ENCODE assay signal across 21 cellular contexts in the genomic region with DNA sequence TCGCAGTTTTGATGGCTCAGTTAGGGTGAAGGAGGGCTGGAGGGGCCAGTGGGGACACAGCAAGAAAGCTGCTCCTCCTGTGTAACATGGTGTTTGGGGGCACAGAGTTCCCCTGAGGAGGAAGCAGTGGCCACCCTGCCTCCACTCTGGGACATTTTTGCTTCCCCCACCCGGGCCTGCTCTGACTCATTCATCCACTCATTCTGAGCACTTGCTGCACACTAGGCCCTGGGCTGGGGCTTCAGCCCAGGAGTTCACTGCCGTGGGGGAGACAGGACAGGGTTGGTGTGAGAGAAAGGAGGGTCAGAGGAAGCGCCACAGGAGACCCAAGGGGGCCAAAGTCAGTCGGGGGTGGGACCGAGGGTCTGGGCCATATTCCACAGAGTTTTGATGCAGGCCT. TPM values are rescaled to one million over a fixed set of nuclear protein-coding genes. Genes with fewer than 3 reads are reported as not detected.
DNase-seq lines count a peak whose midpoint lies in the region; ATAC-seq, FAIRE-seq and TF ChIP-seq lines count a peak whose summit lies in the region.
"Had no signal": no experiment of that assay in that cellular context is flagged by ENCODE, and none has a peak within 500 bp of the region (broad histone marks: within the 10 kb centered on the region; RNA-seq: fewer than 3 reads in every experiment).

No MANE protein-coding gene starts in this region.

- H3K9ac ChIP-seq in OCI-LY3 (ENCODE audit: low read length): no peak overlapping the region

- H3K4me3 ChIP-seq in OCI-LY3 (ENCODE audit: low read length) (no peak overlapping the region), foreskin fibroblast (ENCODE audit: low read depth in 1 of 2, low read length in 2 of 2) (no peak overlapping the region)
- H3K4me3 ChIP-seq: A549, breast epithelium, stomach had no signal

- 0 out of 2 replicates have a peak overlapping the region, but pooled peaks have one; percentile 9 for H3K4me2 ChIP-seq in OCI-LY3 (ENCODE audit: low read length)
- H3K4me2 ChIP-seq: A549 had no signal

- POLR2A ChIA-PET in activated CD8-positive, alpha-beta T cell treated with anti-CD3 and anti-CD28 coated beads for 36 hours (lab: Charles Lee): no interaction called here
- POLR2A ChIA-PET in activated CD8-positive, alpha-beta T cell treated with anti-CD3 and anti-CD28 coated beads, Interleukin-2, amount 10 ng/mL, durations not matched to agents 7 days and 5 days (lab: Charles Lee): no interaction called here

- H3K9me3 ChIP-seq in OCI-LY3 (ENCODE audit: insufficient read depth, low read length): no peaks in the 10 kb centered on the region
- H3K9me3 ChIP-seq: A549, breast epithelium had no signal

- no peaks in the 10 kb centered on the region for H3K4me1 Mint-ChIP-seq in activated CD8-positive, alpha-beta T cell treated with anti-CD3 and anti-CD28 coated beads for 36 hours (ENCODE audit: low read depth)
- H3K4me1 Mint-ChIP-seq in activated CD8-positive, alpha-beta T cell treated with anti-CD3 and anti-CD28 coated beads, Interleukin-2, amount 10 ng/mL, durations not matched to agents 7 days and 5 days (ENCODE audit: low read depth): peaks cover 5% of the 10 kb centered on the region
- H3K4me1 Mint-ChIP-seq: immature natural killer cell, nephron had no signal

- CTCF ChIA-PET in activated CD8-positive, alpha-beta T cell treated with anti-CD3 and anti-CD28 coated beads for 36 hours (lab: Charles Lee): interaction anchor here (3.9 kb wide), 1 partner anchor 17 kb away, joined by 12 read pairs; no protein-coding TSS in a partner anchor
- CTCF ChIA-PET in activated CD8-positive, alpha-beta T cell treated with anti-CD3 and anti-CD28 coated beads, Interleukin-2, amount 10 ng/mL, durations not matched to agents 7 days and 5 days (lab: Charles Lee): no interaction called here

- no peaks in the 10 kb centered on the region for H3K36me3 ChIP-seq in OCI-LY3 (replicated peaks; ENCODE audit: low read depth, low read length)
- H3K36me3 ChIP-seq: breast epithelium, stomach had no signal

- intact Hi-C loops in activated CD8-positive, alpha-beta T cell treated with anti-CD3 and anti-CD28 coated beads for 36 hours (cut with micrococcal nuclease): no loop called here

- no peak overlapping the region for H3K4me3 Mint-ChIP-seq in activated CD8-positive, alpha-beta T cell treated with anti-CD3 and anti-CD28 coated beads for 36 hours
- H3K4me3 Mint-ChIP-seq in activated CD8-positive, alpha-beta T cell treated with anti-CD3 and anti-CD28 coated beads, Interleukin-2, amount 10 ng/mL, durations not matched to agents 7 days and 5 days: no peak overlapping the region
- H3K4me3 Mint-ChIP-seq: dendritic cell treated with granulocyte-macrophage colony-stimulating factor and Interleukin-4, amounts not matched to agents 40 ng/mL and 50 ng/mL, for 4 days; immature natural killer cell; nephron; T-helper 17 cell had no signal

- FAIRE-seq in urothelium cell line (lab: Jason Lieb, UNC): no peak
- FAIRE-seq: A549 had no signal

- H3K27ac Mint-ChIP-seq in activated CD8-positive, alpha-beta T cell treated with anti-CD3 and anti-CD28 coated beads for 36 hours: no peak overlapping the region
- H3K27ac Mint-ChIP-seq in activated CD8-positive, alpha-beta T cell treated with anti-CD3 and anti-CD28 coated beads, Interleukin-2, amount 10 ng/mL, durations not matched to agents 7 days and 5 days: no peak overlapping the region
- H3K27ac Mint-ChIP-seq: dendritic cell treated with granulocyte-macrophage colony-stimulating factor and Interleukin-4, amounts not matched to agents 40 ng/mL and 50 ng/mL, for 4 days; immature natural killer cell; nephron had no signal

- no peaks in the 10 kb centered on the region for H3K9me3 Mint-ChIP-seq in activated CD8-positive, alpha-beta T cell treated with anti-CD3 and anti-CD28 coated beads for 36 hours
- H3K9me3 Mint-ChIP-seq in activated CD8-positive, alpha-beta T cell treated with anti-CD3 and anti-CD28 coated beads, Interleukin-2, amount 10 ng/mL, durations not matched to agents 7 days and 5 days (ENCODE audit: insufficient read depth): no peaks in the 10 kb centered on the region
- H3K9me3 Mint-ChIP-seq: dendritic cell treated with granulocyte-macrophage colony-stimulating factor and Interleukin-4, amounts not matched to agents 40 ng/mL and 50 ng/mL, for 4 days; immature natural killer cell; nephron had no signal

- no peaks in the 10 kb centered on the region for H3K36me3 Mint-ChIP-seq in activated CD8-positive, alpha-beta T cell treated with anti-CD3 and anti-CD28 coated beads for 36 hours (ENCODE audit: low read depth)
- no peaks in the 10 kb centered on the region for H3K36me3 Mint-ChIP-seq in activated CD8-positive, alpha-beta T cell treated with anti-CD3 and anti-CD28 coated beads, Interleukin-2, amount 10 ng/mL, durations not matched to agents 7 days and 5 days (ENCODE audit: low read depth)
- H3K36me3 Mint-ChIP-seq: immature natural killer cell had no signal

- no peak for DNase-seq in activated CD8-positive, alpha-beta T cell treated with anti-CD3 and anti-CD28 coated beads for 36 hours
- no peak for DNase-seq in activated CD8-positive, alpha-beta T cell treated with anti-CD3 and anti-CD28 coated beads, Interleukin-2, amount 10 ng/mL, durations not matched to agents 7 days and 5 days
- DNase-seq in foreskin fibroblast (peak; percentile 25 to 64), urothelium cell line (ENCODE audit: low spot score) (peak; percentile 43), T-helper 9 cell (no peak), NAMALWA (ENCODE audit: low spot score) (no peak)
- DNase-seq: activated CD4-positive, alpha-beta T cell treated with anti-CD3 and anti-CD28 coated beads for 1 hour; activated naive CD4-positive, alpha-beta T cell treated with anti-CD3 and anti-CD28 coated beads, Interleukin-2, amount 50 U/mL, for 16 hours; erythroblast; HCEC 1CT; immature natural killer cell; NCI-H1092 treated with DMSO at 0.1 percent for 48 hours; NCI-H2227 treated with DMSO at 0.1 percent for 48 hours; stomach; T-helper 17 cell had no signal

- no peaks in the 10 kb centered on the region for H4K20me1 ChIP-seq in OCI-LY3 (ENCODE audit: insufficient read depth, low read length)

- H3K4me1 ChIP-seq in OCI-LY3 (ENCODE audit: low read length): peaks cover 10% of the 10 kb centered on the region
- H3K4me1 ChIP-seq: A549, breast epithelium, stomach had no signal

- no peak overlapping the region for H2AFZ ChIP-seq in OCI-LY3 (ENCODE audit: low read depth, low read length)

- peak; percentile 47 for ATAC-seq in activated CD8-positive, alpha-beta T cell treated with anti-CD3 and anti-CD28 coated beads for 36 hours
- ATAC-seq in activated CD8-positive, alpha-beta T cell treated with anti-CD3 and anti-CD28 coated beads, Interleukin-2, amount 10 ng/mL, durations not matched to agents 7 days and 5 days: no peak
- no peak for ATAC-seq in HG02623 (IDR thresholded peaks at IDR 0.05; ENCODE audit: unreplicated experiment)
- ATAC-seq: T-helper 17 cell had no signal

- TF ChIP-seq CTCF in activated CD8-positive, alpha-beta T cell treated with anti-CD3 and anti-CD28 coated beads for 36 hours (IDR thresholded peaks at IDR 0.05): no peak
- TF ChIP-seq CTCF in OCI-LY3 (IDR thresholded peaks at IDR 0.05; ENCODE audit: low read depth, low read length) (no peak), foreskin fibroblast (IDR thresholded peaks at IDR 0.05; ENCODE audit: low read depth, low read length) (no peak)

- H3K79me2 ChIP-seq in OCI-LY3 (ENCODE audit: low read length): no peaks in the 10 kb centered on the region

- H3K27me3 ChIP-seq in OCI-LY3 (ENCODE audit: low read depth, low read length): peaks cover 7% of the 10 kb centered on the region; the same call in 1 of the 2 replicates
- H3K27me3 ChIP-seq: breast epithelium, stomach had no signal

- H3K27ac ChIP-seq in OCI-LY3 (ENCODE audit: low read length): no peak overlapping the region
- H3K27ac ChIP-seq: A549, breast epithelium, stomach had no signal

- peaks cover 4% of the 10 kb centered on the region for H3K27me3 Mint-ChIP-seq in activated CD8-positive, alpha-beta T cell treated with anti-CD3 and anti-CD28 coated beads for 36 hours
- peaks cover 8% of the 10 kb centered on the region for H3K27me3 Mint-ChIP-seq in activated CD8-positive, alpha-beta T cell treated with anti-CD3 and anti-CD28 coated beads, Interleukin-2, amount 10 ng/mL, durations not matched to agents 7 days and 5 days (ENCODE audit: low read depth)

RNA-seq across cellular contexts. Expression of gene ACOT11, which starts 41.4 kb away (rescaled TPM):
- 1 to 10 TPM; 1.1 to 1.2 TPM for total RNA-seq in activated CD8-positive, alpha-beta T cell treated with anti-CD3 and anti-CD28 coated beads for 36 hours
- 1 to 10 TPM; 1.3 to 1.6 TPM for total RNA-seq in activated CD8-positive, alpha-beta T cell treated with anti-CD3 and anti-CD28 coated beads, Interleukin-2, amount 10 ng/mL, durations not matched to agents 7 days and 5 days

Comparison
In these comparisons a context has a peak if more than half of its experiments do, and no peak if none do; other contexts are left out.
1. DNase-seq: peak in foreskin fibroblast (2 of 2) and urothelium cell line (single experiment); none in activated CD8-positive, alpha-beta T cell treated with anti-CD3 and anti-CD28 coated beads for 36 hours (single experiment), activated CD8-positive, alpha-beta T cell treated with anti-CD3 and anti-CD28 coated beads, Interleukin-2, amount 10 ng/mL, durations not matched to agents 7 days and 5 days (single experiment), T-helper 9 cell (single experiment) and NAMALWA (single experiment).